22 cellular contexts compared by ENCODE assay signal in the genomic region with DNA sequence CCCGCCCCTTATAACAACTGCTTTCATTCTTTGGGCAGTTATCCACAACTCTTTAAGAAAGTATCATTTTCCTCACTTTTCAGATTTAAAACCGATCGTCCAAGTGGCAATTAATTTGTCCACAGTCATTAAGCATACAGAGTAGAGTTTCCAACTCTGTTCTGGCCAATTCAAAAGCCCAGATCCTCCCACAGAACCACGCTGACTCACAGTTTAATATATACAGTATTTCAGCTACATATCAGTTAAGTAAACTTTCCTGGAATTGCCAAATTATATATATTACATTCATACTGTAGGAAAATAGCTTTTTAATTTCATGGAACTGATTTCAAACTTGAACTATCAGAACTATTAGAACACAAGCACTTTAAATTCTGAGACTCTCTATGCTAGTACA.
"Had no signal": no experiment of that assay in that cellular context is flagged by ENCODE, and none has a peak within 500 bp of the region (broad histone marks: within the 10 kb centered on the region; RNA-seq: fewer than 3 reads in every experiment).

No MANE protein-coding gene starts in this region.

- DNase-seq: activated CD4-positive, alpha-beta T cell treated with anti-CD3 and anti-CD28 coated beads for 36 hours; activated CD4-positive, alpha-beta T cell treated with anti-CD3 and anti-CD28 coated beads, Interleukin-2, amount 10 ng/mL, durations not matched to agents 7 days and 5 days; activated CD4-positive, alpha-beta T cell treated with anti-CD3 and anti-CD28 coated beads, Interleukin-2, amount 50 U/mL, for 48 hours; activated CD8-positive, alpha-beta T cell treated with anti-CD3 and anti-CD28 coated beads, Interleukin-2, amount 10 ng/mL, durations not matched to agents 7 days and 5 days; activated gamma-delta T cell; activated naive CD4-positive, alpha-beta T cell treated with Interleukin-2 at 50 U/mL for 16 hours; activated naive CD8-positive, alpha-beta T cell treated with anti-CD3 and anti-CD28 coated beads, Interleukin-2, amount 10 ng/mL, durations not matched to agents 7 days and 5 days; activated T-cell treated with anti-CD3 and anti-CD28 coated beads, Interleukin-2, amount 50 U/mL, for 24 hours; brain microvascular endothelial cell; colonic mucosa; NCI-H1092; NCI-H1436 treated with DMSO at 0.1 percent for 48 hours; NCI-H1694 treated with DMSO at 0.1 percent for 48 hours; NCI-H2029; NCI-H345; NCI-H524 treated with DMSO at 0.1 percent for 48 hours; Right ventricle myocardium superior; SJCRH30 had no signal

- H3K27ac ChIP-seq: brain microvascular endothelial cell, cardiac muscle cell, colonic mucosa, SJCRH30, SK-N-MC had no signal

- H3K4me3 ChIP-seq: cardiac muscle cell, colonic mucosa, SJCRH30, SK-N-MC had no signal

- H3K36me3 ChIP-seq: brain microvascular endothelial cell, cardiac muscle cell, colonic mucosa, SJCRH30 had no signal

- H3K27me3 ChIP-seq: brain microvascular endothelial cell, cardiac muscle cell, colonic mucosa, SJCRH30 had no signal

- H3K4me1 ChIP-seq: colonic mucosa, SJCRH30 had no signal

- H3K9me3 ChIP-seq: colonic mucosa, SJCRH30 had no signal

- ATAC-seq: activated CD4-positive, alpha-beta T cell treated with anti-CD3 and anti-CD28 coated beads for 36 hours; activated CD4-positive, CD25-positive, alpha-beta regulatory T cell treated with anti-CD3 and anti-CD28 coated beads, Interleukin-2, amount 50 U/mL, for 24 hours; activated CD8-positive, alpha-beta T cell treated with anti-CD3 and anti-CD28 coated beads, Interleukin-2, amount 10 ng/mL, durations not matched to agents 7 days and 5 days; WTC11 had no signal
